8 cellular contexts compared by ENCODE assay signal in the genomic region with DNA sequence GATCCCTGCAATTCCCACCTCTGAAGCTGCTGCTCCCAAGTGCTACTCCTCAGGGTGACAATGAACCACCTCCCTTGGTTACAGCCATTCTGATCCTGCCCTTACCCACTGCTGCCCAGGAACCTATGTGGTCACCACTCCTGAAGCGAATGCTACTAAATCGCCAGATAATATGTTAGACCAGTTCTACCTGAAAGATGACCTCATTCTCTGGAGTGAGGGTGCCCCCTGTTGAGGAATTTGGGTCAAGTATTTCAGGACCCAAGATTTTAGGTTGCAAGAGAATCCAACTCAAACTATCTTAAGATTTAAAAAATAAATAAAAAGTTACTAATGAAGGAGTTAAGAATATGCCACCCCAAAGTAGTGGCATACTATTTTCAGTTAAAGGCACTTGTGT. TPM values are rescaled to one million over a fixed set of nuclear protein-coding genes. Genes with fewer than 3 reads are reported as not detected.
DNase-seq lines count a peak whose midpoint lies in the region; ATAC-seq and TF ChIP-seq lines count a peak whose summit lies in the region.

No MANE protein-coding gene starts in this region.

- no peaks in the 10 kb centered on the region for H3K36me3 Mint-ChIP-seq in activated T-cell treated with anti-CD3 and anti-CD28 coated beads, Interleukin-2, amount 50 U/mL, for 4 hours (ENCODE audit: insufficient read depth)

- H3K27me3 Mint-ChIP-seq in activated T-cell treated with anti-CD3 and anti-CD28 coated beads, Interleukin-2, amount 50 U/mL, for 4 hours (ENCODE audit: low read depth) = no peaks in the 10 kb centered on the region

- ATAC-seq in activated T-cell treated with anti-CD3 and anti-CD28 coated beads, Interleukin-2, amount 50 U/mL, for 4 hours = peak in 1 of 2 donors; percentile 43
- ATAC-seq in GM19328 (IDR thresholded peaks at IDR 0.05; ENCODE audit: unreplicated experiment) (no peak), GM19455 (IDR thresholded peaks at IDR 0.05; ENCODE audit: unreplicated experiment) (no peak)

- peak; percentile 58 for DNase-seq in AG08396 (ENCODE audit: low spot score)
- DNase-seq in GM10266 (ENCODE audit: extremely low spot score) = peak; percentile 56
- peak; percentile 12 for DNase-seq in MV-4-11 (lab: John Stamatoyannopoulos, UW)
- peak; percentile 33 for DNase-seq in activated T-cell treated with anti-CD3 and anti-CD28 coated beads, Interleukin-2, amount 50 U/mL, for 4 hours
- DNase-seq in glomerular visceral epithelial cell (ENCODE audit: extremely low spot score) = peak; percentile 24
- DNase-seq in stimulated activated CD4-positive, alpha-beta T cell treated with anti-CD3 and anti-CD28 coated beads, Interleukin-4, amount 100 ng/mL, for 24 hours = peak; percentile 58

- no peaks in the 10 kb centered on the region for H3K4me1 Mint-ChIP-seq in activated T-cell treated with anti-CD3 and anti-CD28 coated beads, Interleukin-2, amount 50 U/mL, for 4 hours (ENCODE audit: low read depth)

- H3K9me3 Mint-ChIP-seq in activated T-cell treated with anti-CD3 and anti-CD28 coated beads, Interleukin-2, amount 50 U/mL, for 4 hours = no peaks in the 10 kb centered on the region

- peak; percentile 49 for TF ChIP-seq CTCF in GM10266 (IDR thresholded peaks at IDR 0.05; ENCODE audit: control insufficient read depth, insufficient read depth, low read depth, missing control alignments)

- H3K4me3 Mint-ChIP-seq in activated T-cell treated with anti-CD3 and anti-CD28 coated beads, Interleukin-2, amount 50 U/mL, for 4 hours = no peak overlapping the region

RNA-seq across cellular contexts. Expression of gene SNAPC3, which starts 5.8 kb away (rescaled TPM):
- total RNA-seq in activated T-cell treated with anti-CD3 and anti-CD28 coated beads, Interleukin-2, amount 50 U/mL, for 4 hours = 10 to 100 TPM; 11.8 to 17.1 (median 14.3) TPM
